10 cellular contexts compared by ENCODE assay signal in genomic region chr2:20409039-20409438, GRCh38.
"Had no signal": no experiment of that assay in that cellular context is flagged by ENCODE, and none has a peak within 500 bp of the region (broad histone marks: within the 10 kb centered on the region; RNA-seq: fewer than 3 reads in every experiment).

No MANE protein-coding gene starts in this region.

- H2AFZ ChIP-seq: GM23338 had no signal

- ATAC-seq: GM23338 had no signal

- H3K27ac ChIP-seq: HL-60, KMS-11 had no signal

- H3K4me2 ChIP-seq: GM23338, KMS-11 had no signal

- DNase-seq: H9, HCEC 1CT, HFFc6, IMR-90, KBM-7 had no signal

- FAIRE-seq: H1, H54 had no signal

- H3K9ac ChIP-seq: KMS-11 had no signal

- H3K4me3 ChIP-seq: GM23338 had no signal
